9 cellular contexts compared by ENCODE assay signal in the genomic region with DNA sequence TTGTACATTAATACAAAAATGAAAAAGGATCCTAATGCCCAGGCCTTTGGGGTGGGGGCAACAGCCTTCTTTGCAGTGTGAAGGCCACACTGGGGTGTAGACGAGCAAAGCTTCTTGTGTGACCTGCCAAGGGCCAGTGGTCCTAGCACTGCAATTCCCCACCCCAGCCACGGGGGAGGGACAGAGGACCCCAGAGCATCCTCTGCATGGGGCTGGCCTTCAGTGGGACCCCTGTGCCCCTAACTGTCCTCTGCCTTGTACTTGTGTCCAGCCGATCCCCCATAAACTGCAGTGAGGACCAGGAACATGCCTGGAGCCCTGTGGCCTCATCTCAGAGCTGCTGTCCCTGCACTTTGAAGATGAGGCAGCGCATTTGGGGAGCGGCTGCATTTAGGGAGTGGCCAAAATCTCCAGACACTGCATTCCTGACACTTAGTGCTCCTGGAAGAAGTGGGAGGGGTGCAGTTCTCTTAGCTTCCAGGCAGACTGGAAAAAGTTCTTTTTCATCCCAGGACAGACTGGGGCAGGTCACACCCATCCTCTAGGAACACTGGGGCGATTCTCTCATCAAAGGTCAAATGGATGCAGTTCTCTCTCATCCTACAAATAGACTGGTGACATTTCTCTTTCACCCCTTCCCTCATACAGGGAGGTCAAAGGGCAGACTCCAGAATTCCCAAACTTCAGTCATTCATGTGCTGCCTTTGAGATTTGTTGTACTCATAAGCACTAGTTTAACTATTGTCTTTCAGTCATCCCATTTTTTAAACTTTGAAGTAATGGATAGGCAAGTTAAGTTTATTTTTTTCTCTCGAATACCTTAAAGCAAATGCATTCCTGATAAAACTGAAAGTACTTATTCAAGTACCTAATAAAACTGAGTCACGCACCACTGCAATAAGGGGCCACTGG. TPM values are rescaled to one million over a fixed set of nuclear protein-coding genes. Genes with fewer than 3 reads are reported as not detected.
DNase-seq lines count a peak whose midpoint lies in the region; ATAC-seq and TF ChIP-seq lines count a peak whose summit lies in the region.
"Had no signal": no experiment of that assay in that cellular context is flagged by ENCODE, and none has a peak within 500 bp of the region (broad histone marks: within the 10 kb centered on the region; RNA-seq: fewer than 3 reads in every experiment).

No MANE protein-coding gene starts in this region.

- POLR2A ChIA-PET in activated CD8-positive, alpha-beta T cell treated with anti-CD3 and anti-CD28 coated beads for 36 hours (lab: Charles Lee): interaction anchor here (0.6 to 16.8 kb wide), 32 partner anchors 5 to 405 kb away, joined by 3 to 328 read pairs (median 4); a partner anchor contains a TSS

- peak; percentile 7 for ATAC-seq in GM21423 (IDR thresholded peaks at IDR 0.05; ENCODE audit: unreplicated experiment)
- peak; percentile 2 for ATAC-seq in activated CD8-positive, alpha-beta T cell treated with anti-CD3 and anti-CD28 coated beads for 36 hours
- no peak for ATAC-seq in HG03457 (IDR thresholded peaks at IDR 0.05; ENCODE audit: unreplicated experiment)
- no peak for ATAC-seq in GM21529 (IDR thresholded peaks at IDR 0.05; ENCODE audit: unreplicated experiment)

- H3K27me3 ChIP-seq in muscle layer of colon (ENCODE audit: control insufficient read depth in 1 of 2, insufficient read depth in 2 of 2, low read length in 2 of 2): no peaks in the 10 kb centered on the region

- no peak overlapping the region for H3K9ac ChIP-seq in muscle layer of colon (ENCODE audit: low read length)

- intact Hi-C loops in activated CD8-positive, alpha-beta T cell treated with anti-CD3 and anti-CD28 coated beads for 36 hours (cut with micrococcal nuclease): loop anchor here (1.0 to 10.0 kb wide), 2 partner anchors 125 to 132 kb away; a partner anchor contains a TSS

- peak; percentile 24 for TF ChIP-seq CTCF in activated CD8-positive, alpha-beta T cell treated with anti-CD3 and anti-CD28 coated beads for 36 hours (IDR thresholded peaks at IDR 0.05)

- H3K27me3 Mint-ChIP-seq in activated CD8-positive, alpha-beta T cell treated with anti-CD3 and anti-CD28 coated beads for 36 hours: no peaks in the 10 kb centered on the region

- peaks cover 66% of the 10 kb centered on the region for H3K4me1 Mint-ChIP-seq in activated CD8-positive, alpha-beta T cell treated with anti-CD3 and anti-CD28 coated beads for 36 hours (ENCODE audit: low read depth)

- DNase-seq in COLO829 (ENCODE audit: low spot score): peak; percentile 56
- DNase-seq in activated CD8-positive, alpha-beta T cell treated with anti-CD3 and anti-CD28 coated beads for 36 hours: peak; percentile 53
- no peak for DNase-seq in stimulated activated CD4-positive, alpha-beta T cell treated with anti-CD3 and anti-CD28 coated beads, Interleukin-2, amount 100 ng/mL, for 24 hours
- DNase-seq in SKM-1 treated with dmso at 0.1 percent for 144 hours (lab: John Stamatoyannopoulos, UW; ENCODE audit: unreplicated experiment): no peak

- peak overlapping the region; percentile 100 for H3K27ac Mint-ChIP-seq in activated CD8-positive, alpha-beta T cell treated with anti-CD3 and anti-CD28 coated beads for 36 hours

- H3K36me3 ChIP-seq in muscle layer of colon (ENCODE audit: insufficient read depth, low read length): peaks cover 27% of the 10 kb centered on the region

- H3K27ac ChIP-seq in muscle layer of colon (ENCODE audit: low read depth, low read length): peak overlapping the region; percentile 10
- H3K27ac ChIP-seq: VCaP had no signal

- peaks cover 4% of the 10 kb centered on the region for H3K4me1 ChIP-seq in muscle layer of colon (ENCODE audit: insufficient read depth, low read length)

- peak overlapping the region; percentile 100 for H3K4me3 Mint-ChIP-seq in activated CD8-positive, alpha-beta T cell treated with anti-CD3 and anti-CD28 coated beads for 36 hours

- CTCF ChIA-PET in activated CD8-positive, alpha-beta T cell treated with anti-CD3 and anti-CD28 coated beads for 36 hours (lab: Charles Lee): interaction anchor here (0.7 to 7.1 kb wide), 8 partner anchors 11 to 157 kb away, joined by 3 to 42 read pairs (median 4); a partner anchor contains a TSS

- H3K9me3 Mint-ChIP-seq in activated CD8-positive, alpha-beta T cell treated with anti-CD3 and anti-CD28 coated beads for 36 hours: no peaks in the 10 kb centered on the region

- H3K9me3 ChIP-seq in muscle layer of colon (ENCODE audit: low read length): no peaks in the 10 kb centered on the region

- peaks cover 81% of the 10 kb centered on the region for H3K36me3 Mint-ChIP-seq in activated CD8-positive, alpha-beta T cell treated with anti-CD3 and anti-CD28 coated beads for 36 hours (ENCODE audit: low read depth)

- H3K4me3 ChIP-seq in muscle layer of colon (ENCODE audit: low read depth in 1 of 2, low read length in 2 of 2): no peak overlapping the region

RNA-seq across cellular contexts. Expression of a gene that starts 0.9 kb away (rescaled TPM):
- total RNA-seq in activated CD8-positive, alpha-beta T cell treated with anti-CD3 and anti-CD28 coated beads for 36 hours: 100 to 1,000 TPM; 399 to 403 TPM

RNA-seq across cellular contexts. Expression of a gene that starts 20.3 kb away (rescaled TPM):
- 10 to 100 TPM; 72.3 to 77.5 TPM for total RNA-seq in activated CD8-positive, alpha-beta T cell treated with anti-CD3 and anti-CD28 coated beads for 36 hours

Comparison
In these comparisons a context has a peak if more than half of its experiments do, and no peak if none do; other contexts are left out.
1. DNase-seq: peak in COLO829 (single experiment) and activated CD8-positive, alpha-beta T cell treated with anti-CD3 and anti-CD28 coated beads for 36 hours (single experiment); none in stimulated activated CD4-positive, alpha-beta T cell treated with anti-CD3 and anti-CD28 coated beads, Interleukin-2, amount 100 ng/mL, for 24 hours (0 of 2) and SKM-1 treated with dmso at 0.1 percent for 144 hours (single experiment).
2. ATAC-seq: peak in GM21423 (single experiment) and activated CD8-positive, alpha-beta T cell treated with anti-CD3 and anti-CD28 coated beads for 36 hours (single experiment); none in HG03457 (single experiment) and GM21529 (single experiment).